Comparison of ENCODE assay signal across 15 cellular contexts in the genomic region with DNA sequence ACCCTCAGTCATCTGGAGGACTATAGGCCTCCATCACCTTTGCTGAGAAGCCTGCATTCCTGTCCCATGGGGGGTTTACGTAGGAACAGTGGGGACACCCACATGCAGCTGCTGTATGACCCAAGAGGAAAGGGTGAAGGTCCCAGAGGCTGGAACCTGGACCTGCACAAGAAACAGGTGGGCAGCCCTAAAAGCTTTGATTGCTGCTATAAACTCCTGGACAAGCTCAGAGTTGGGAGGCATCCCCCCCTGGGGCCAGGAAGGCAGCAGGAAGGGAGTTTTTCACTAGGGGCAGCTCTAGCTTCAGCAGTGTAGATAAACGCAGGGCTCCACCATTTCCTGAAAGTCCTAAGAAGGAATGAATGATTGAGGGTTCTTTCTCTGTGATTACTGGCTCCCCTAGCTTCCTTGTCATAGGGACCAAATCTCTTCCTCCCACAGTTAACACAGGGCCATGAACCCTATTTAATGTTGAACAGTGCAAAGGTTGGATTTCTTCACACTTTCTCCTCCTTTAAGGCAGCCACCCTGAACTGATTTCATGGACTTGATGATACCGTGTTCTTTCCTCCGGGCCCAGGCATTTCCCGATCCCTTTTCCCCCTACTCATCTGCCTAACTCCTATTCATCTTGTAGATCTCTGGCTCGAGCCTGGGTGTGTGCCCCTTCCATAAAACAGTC.
A peak's percentile ranks its signal among the peaks of the same experiment; 100 is the strongest.
DNase-seq lines count a peak whose midpoint lies in the region; ATAC-seq, FAIRE-seq and TF ChIP-seq lines count a peak whose summit lies in the region.
"Had no signal": no experiment of that assay in that cellular context is flagged by ENCODE, and none has a peak within 500 bp of the region (broad histone marks: within the 10 kb centered on the region; RNA-seq: fewer than 3 reads in every experiment).

No MANE protein-coding gene starts in this region.

- H3K36me3 ChIP-seq in GM12878 (ENCODE audit: control insufficient read depth in 2 of 2, insufficient read depth in 2 of 2, low read length in 1 of 2) (peaks cover 1 to 3% of the 10 kb centered on the region in 2 experiments; a peak in 3 of 4 replicates), neuronal stem cell (replicated peaks in 1 of 2; ENCODE audit: control insufficient read depth in 2 of 2, insufficient read depth in 2 of 2, low read length in 2 of 2) (no peaks in the 10 kb centered on the region)

- H2BK12ac ChIP-seq in neuronal stem cell (ENCODE audit: low read length): no peak overlapping the region

- H4K20me1 ChIP-seq in GM12878 (ENCODE audit: control insufficient read depth, insufficient read depth): no peaks in the 10 kb centered on the region

- H4K8ac ChIP-seq in neuronal stem cell (ENCODE audit: low read depth, low read length): no peak overlapping the region

- no peak overlapping the region for H4K91ac ChIP-seq in neuronal stem cell (ENCODE audit: low read depth, low read length, poor library complexity)

- no peak overlapping the region for H2BK15ac ChIP-seq in neuronal stem cell (ENCODE audit: low read length)

- no peaks in the 10 kb centered on the region for H3K79me1 ChIP-seq in neuronal stem cell (ENCODE audit: low read depth, low read length)

- POLR2A ChIA-PET in GM12878 (lab: Charles Lee): no interaction called here

- TF ChIP-seq CTCF in 22Rv1 (IDR thresholded peaks at IDR 0.05) (no peak), GM12878 (IDR thresholded peaks at IDR 0.05 in 2 of 3, conservative IDR thresholded peaks at IDR 0.05 in 1 of 3; ENCODE audit: control insufficient read depth in 2 of 3, extremely low read depth in 1 of 3, insufficient read depth in 1 of 3, low read depth in 3 of 3, low read length in 3 of 3) (no peak)

- no peak for DNase-seq in GM12878 (ENCODE audit: low read depth, low spot score)
- peak; percentile 54 for DNase-seq in left lobe of liver (ENCODE audit: low spot score)
- no peak for DNase-seq in neuronal stem cell (ENCODE audit: low spot score)
- no peak for DNase-seq in GM19239 (ENCODE audit: insufficient read length, low spot score)
- DNase-seq in AML-193 (lab: John Stamatoyannopoulos, UW): no peak
- no peak for DNase-seq in NCI-H345 treated with DMSO at 0.1 percent for 48 hours (lab: John Stamatoyannopoulos, UW; ENCODE audit: unreplicated experiment)
- no peak for DNase-seq in activated naive CD4-positive, alpha-beta T cell treated with anti-CD3 and anti-CD28 coated beads, Interleukin-2, amount 50 U/mL, for 16 hours
- DNase-seq: DMS79, NCI-H226, NCI-H69 had no signal

- ATAC-seq in GM12878: no peak
- ATAC-seq in left lobe of liver: peak; percentile 65
- ATAC-seq: GM23338, K562 had no signal

- H3K27me3 ChIP-seq in GM12878 (replicated peaks in 1 of 2; ENCODE audit: control insufficient read depth in 2 of 2, insufficient read depth in 2 of 2, low read length in 1 of 2) (no peaks in the 10 kb centered on the region), neuronal stem cell (ENCODE audit: control insufficient read depth in 3 of 3, insufficient read depth in 3 of 3, low read depth in 1 of 3, low read length in 3 of 3) (no peaks in the 10 kb centered on the region)

- H3K14ac ChIP-seq in neuronal stem cell (ENCODE audit: low read length): no peak overlapping the region

- no peaks in the 10 kb centered on the region for H3K79me2 ChIP-seq in GM12878 (ENCODE audit: control insufficient read depth, insufficient read depth, low read length)

- H3K4me3 ChIP-seq in GM12878 (no peak overlapping the region), neuronal stem cell (ENCODE audit: low read length in 2 of 2) (no peak overlapping the region)
- H3K4me3 ChIP-seq: GM23338, K562 had no signal

- BruUV-seq in GM12878 (replicated peaks; lab: Mats Ljungman, UMichigan): no TSS peak

- H3K27ac ChIP-seq in 22Rv1 (peak overlapping the region; percentile 98), GM12878 (ENCODE audit: control insufficient read depth, insufficient read depth) (no peak overlapping the region), neuronal stem cell (replicated peaks; ENCODE audit: low read length) (no peak overlapping the region)

- intact Hi-C loops in GM12878 (cut with micrococcal nuclease; ENCODE audit: unreplicated experiment): no loop called here

- H2AFZ ChIP-seq in GM12878 (ENCODE audit: control insufficient read depth, low read depth, low read length): no peak overlapping the region
- no peak overlapping the region for H2AFZ ChIP-seq in neuronal stem cell (ENCODE audit: low read length)
- H2AFZ ChIP-seq: GM23338 had no signal

- RAD21 ChIA-PET in GM12878 (lab: Charles Lee; ENCODE audit: unreplicated experiment): no interaction called here

- H3K23ac ChIP-seq in neuronal stem cell (ENCODE audit: low read depth, low read length, poor library complexity): no peak overlapping the region

- no peak overlapping the region for H2BK5ac ChIP-seq in neuronal stem cell (ENCODE audit: low read length)

- in situ Hi-C loops in GM12878 (cut with MboI): no loop called here

- H2BK120ac ChIP-seq in neuronal stem cell (ENCODE audit: low read depth, low read length): no peak overlapping the region

- TF ChIP-seq RAD21 in GM12878 (IDR thresholded peaks at IDR 0.05; ENCODE audit: insufficient read depth, low read depth, low read length): no peak

- H3K4me2 ChIP-seq in GM12878 (ENCODE audit: control insufficient read depth, insufficient read depth) (no peak overlapping the region), neuronal stem cell (ENCODE audit: insufficient read depth, low read length, poor library complexity, severe bottlenecking) (no peak overlapping the region)
- H3K4me2 ChIP-seq: GM23338 had no signal

- H3K9me3 ChIP-seq in GM12878 (replicated peaks; ENCODE audit: control insufficient read depth, insufficient read depth, low read length) (peaks cover 2% of the 10 kb centered on the region; the same call in 1 of the 3 replicates), neuronal stem cell (replicated peaks in 1 of 2; ENCODE audit: control insufficient read depth in 2 of 2, insufficient read depth in 1 of 2, low read depth in 1 of 2, low read length in 2 of 2) (peaks cover 0 to 6% of the 10 kb centered on the region in 2 donors)

- H2AK5ac ChIP-seq in neuronal stem cell (ENCODE audit: low read depth, low read length): no peak overlapping the region

- 69% methylated on average over 6 of the region's 6 CpGs for WGBS in GM12878 (ENCODE audit: insufficient coverage, insufficient replicate concordance, low lambda C conversion rate, missing lambda C conversion rate)
- WGBS in neuronal stem cell (ENCODE audit: extremely low coverage in 2 of 2, insufficient read length in 2 of 2, insufficient replicate concordance in 1 of 2), 2 donors: no CpG with 5 or more reads among the region's 6 CpGs

- no peak for FAIRE-seq in GM12878 (lab: Jason Lieb, UNC)
- FAIRE-seq in GM19239 (lab: Jason Lieb, UNC): no peak
- FAIRE-seq: GM12892, HTR-8/SVneo, K562 had no signal

- H3K18ac ChIP-seq in neuronal stem cell (ENCODE audit: low read length): peak overlapping the region; percentile 23

- H3K9ac ChIP-seq in GM12878 (ENCODE audit: control insufficient read depth, insufficient read depth, low read length): no peak overlapping the region
- H3K9ac ChIP-seq in neuronal stem cell (ENCODE audit: low read depth, low read length, poor library complexity): no peak overlapping the region

- no peak for TF ChIP-seq EP300 in GM12878 (IDR thresholded peaks at IDR 0.05; ENCODE audit: borderline replicate concordance in 1 of 2, control insufficient read depth in 1 of 2, low read depth in 2 of 2, low read length in 2 of 2)

- H3K4ac ChIP-seq in neuronal stem cell (ENCODE audit: low read length): no peak overlapping the region

- H3K4me1 ChIP-seq in GM12878 (ENCODE audit: control insufficient read depth, insufficient read depth, low read length) (peaks cover 11% of the 10 kb centered on the region; the same call in 1 of the 2 replicates), neuronal stem cell (ENCODE audit: control insufficient read depth in 2 of 2, insufficient read depth in 1 of 2, low read depth in 1 of 2, low read length in 2 of 2) (no peaks in the 10 kb centered on the region)

- CTCF ChIA-PET in GM12878 (lab: Yijun Ruan, JAX): interaction anchor here (2.1 kb wide), 1 partner anchor 8 kb away, joined by 7 read pairs; no protein-coding TSS in a partner anchor

- SMC1A ChIA-PET in GM12878 (lab: Charles Lee; ENCODE audit: uncharacterized antibody, unreplicated experiment): interaction anchor here (0.6 to 1.4 kb wide), 2 partner anchors 13 to 14 kb away, joined by 4 read pairs; no protein-coding TSS in a partner anchor

- 0 out of 2 replicates have a peak, but pooled peaks have one; percentile 18 for TF ChIP-seq POLR2A in GM12878 (IDR thresholded peaks at IDR 0.05; ENCODE audit: low read depth, low read length)

TF ChIP-seq in GM12878, 131 proteins besides CTCF, POLR2A, EP300 and RAD21:
- no peak for TF ChIP-seq PML (IDR thresholded peaks at IDR 0.05; ENCODE audit: low read length)
- TF ChIP-seq HDAC6 (IDR thresholded peaks at IDR 0.05; ENCODE audit: unreplicated experiment): no peak
- TF ChIP-seq POLR2AphosphoS5 (IDR thresholded peaks at IDR 0.05; ENCODE audit: low read length): peak; percentile 44; the same call in 1 of the 2 replicates
